ENCODE assay signal across 8 cellular contexts in the genomic region with DNA sequence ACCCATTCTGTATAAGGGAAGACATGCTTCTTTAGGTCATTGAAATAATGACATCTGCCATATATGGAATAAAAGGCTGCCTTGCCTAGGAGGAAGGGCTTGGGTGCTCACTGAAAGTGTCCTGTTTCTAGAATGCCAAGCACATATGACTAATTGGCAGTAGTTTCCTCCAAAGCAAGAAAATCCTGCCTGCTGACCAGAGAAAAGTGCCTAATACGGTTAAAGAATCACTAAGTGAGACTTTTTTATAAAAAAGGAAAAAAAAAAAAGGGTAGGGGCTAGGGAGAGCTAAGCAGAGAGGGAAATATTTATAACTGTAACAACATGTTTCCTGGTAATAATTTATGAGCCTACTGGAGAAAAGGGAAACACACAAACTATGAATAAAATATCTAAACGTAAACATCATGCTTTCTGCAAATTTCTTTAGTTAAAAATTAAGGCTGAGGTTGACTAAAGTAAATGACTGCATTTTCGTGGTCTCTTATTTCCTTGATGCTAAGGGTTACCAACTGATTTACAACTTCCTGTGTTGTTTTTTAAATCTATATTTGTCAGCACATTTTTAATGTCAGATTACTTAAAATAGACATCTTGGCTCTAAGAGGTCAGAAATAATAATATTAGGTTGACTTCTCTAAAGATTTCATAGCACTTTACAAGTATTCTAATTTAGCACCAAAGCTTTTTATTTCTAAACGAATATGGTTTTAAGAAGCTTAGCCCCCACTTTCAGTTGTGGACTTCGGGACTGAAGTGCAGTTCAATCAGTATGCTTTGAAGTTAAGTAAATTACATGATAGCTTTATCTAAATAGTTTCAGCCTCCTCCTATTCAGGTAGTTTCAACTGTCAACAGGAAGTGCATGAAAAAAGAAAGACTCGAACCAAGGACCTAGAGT.
DNase-seq lines count a peak whose midpoint lies in the region; ATAC-seq and TF ChIP-seq lines count a peak whose summit lies in the region.

No MANE protein-coding gene starts in this region.

- CTCF ChIA-PET in PC-3 (lab: Charles Lee): interaction anchor here (0.5 to 2.1 kb wide), 9 partner anchors 10 to 933 kb away, joined by 3 to 76 read pairs (median 5); partner anchors contain the start of gene ARID5B

- WGBS in esophagus squamous epithelium, 2 donors: 38 to 42% methylated on average over 6 of the region's 6 CpGs
- 59 to 60% methylated on average over 6 of the region's 6 CpGs for WGBS in testis, 2 donors

- H3K4me3 ChIP-seq in PC-3 (ENCODE audit: low read length): peak overlapping the region; percentile 12
- no peak overlapping the region for H3K4me3 ChIP-seq in esophagus squamous epithelium
- H3K4me3 ChIP-seq in testis: no peak overlapping the region

- peak overlapping the region; percentile 5 for H3K9ac ChIP-seq in PC-3 (ENCODE audit: low read length)

- H3K79me2 ChIP-seq in PC-3 (ENCODE audit: low read length): no peaks in the 10 kb centered on the region

- BruUV-seq in PC-3 (replicated peaks; lab: Mats Ljungman, UMichigan): no TSS peak

- H3K4me1 ChIP-seq in PC-3 (ENCODE audit: insufficient read depth, low read length) (peaks cover 32% of the 10 kb centered on the region), esophagus squamous epithelium (peaks cover 0 to 52% (median 17%) of the 10 kb centered on the region in 3 donors), testis (no peaks in the 10 kb centered on the region)

- H3K9me2 ChIP-seq in PC-3 (replicated peaks; ENCODE audit: low read length): no peaks in the 10 kb centered on the region

- no peaks in the 10 kb centered on the region for H3F3A ChIP-seq in PC-3 (ENCODE audit: low read length, unreplicated experiment)

- peak; percentile 82 for ATAC-seq in PC-3
- ATAC-seq in stimulated activated naive CD8-positive, alpha-beta T cell treated with anti-CD3 and anti-CD28 coated beads, Interleukin-15, Interleukin-2, amounts not matched to agents 100 U/mL and 50 U/mL, for 24 hours: peak; percentile 47
- ATAC-seq in Right ventricle myocardium superior (ENCODE audit: poor library complexity): no peak

- no peaks in the 10 kb centered on the region for H3K27me3 ChIP-seq in PC-3 (ENCODE audit: low read length)
- no peaks in the 10 kb centered on the region for H3K27me3 ChIP-seq in esophagus squamous epithelium
- no peaks in the 10 kb centered on the region for H3K27me3 ChIP-seq in testis

- H3K4me2 ChIP-seq in PC-3 (ENCODE audit: low read length): peak overlapping the region; percentile 55

- H3K36me3 ChIP-seq in PC-3 (ENCODE audit: low read depth, low read length) (no peaks in the 10 kb centered on the region), esophagus squamous epithelium (no peaks in the 10 kb centered on the region), testis (ENCODE audit: low read depth, missing control alignments) (no peaks in the 10 kb centered on the region)

- peak overlapping the region; percentile 48 for H3K27ac ChIP-seq in PC-3 (ENCODE audit: low read length)
- peak overlapping the region in 3 of 4 donors; percentile 44 to 61 (median 59) for H3K27ac ChIP-seq in esophagus squamous epithelium
- H3K27ac ChIP-seq in testis: no peak overlapping the region

- TF ChIP-seq CTCF in PC-3 (conservative IDR thresholded peaks at IDR 0.05; ENCODE audit: low read depth, low read length) (no peak), esophagus squamous epithelium (IDR thresholded peaks at IDR 0.05) (no peak), testis (IDR thresholded peaks at IDR 0.05) (no peak)

- POLR2A ChIA-PET in PC-3 (lab: Charles Lee; ENCODE audit: unreplicated experiment): interaction anchor here (0.6 kb wide), 2 partner anchors 14 to 268 kb away, joined by 4 to 5 read pairs; no protein-coding TSS in a partner anchor

- peak; percentile 20 for DNase-seq in GM04503 (ENCODE audit: low read depth)
- peak; percentile 92 for DNase-seq in HCEC 1CT
- peak; percentile 98 for DNase-seq in PC-3
- DNase-seq in esophagus squamous epithelium (lab: John Stamatoyannopoulos, UW): no peak
- DNase-seq in stimulated activated naive CD8-positive, alpha-beta T cell treated with anti-CD3 and anti-CD28 coated beads, Interleukin-15, Interleukin-2, amounts not matched to agents 100 U/mL and 50 U/mL, for 24 hours: no peak
- DNase-seq in SW 1271 (lab: John Stamatoyannopoulos, UW): no peak
- no peak for DNase-seq in Right ventricle myocardium superior
- DNase-seq in testis: no peak

- H4K20me1 ChIP-seq in PC-3 (ENCODE audit: low read length): no peaks in the 10 kb centered on the region

- TF ChIP-seq POLR2A in esophagus squamous epithelium (IDR thresholded peaks at IDR 0.05): no peak
- TF ChIP-seq POLR2A in testis (IDR thresholded peaks at IDR 0.05): no peak

- H2AFZ ChIP-seq in PC-3 (ENCODE audit: low read length): peak overlapping the region; percentile 12

- H3K9me3 ChIP-seq in PC-3 (ENCODE audit: low read length): no peaks in the 10 kb centered on the region
- H3K9me3 ChIP-seq in esophagus squamous epithelium: no peaks in the 10 kb centered on the region
- H3K9me3 ChIP-seq in testis: no peaks in the 10 kb centered on the region

- intact Hi-C loops in PC-3 (cut with micrococcal nuclease) (loop anchor here (2.0 to 10.0 kb wide), 2 partner anchors 40 to 632 kb away; no protein-coding TSS in a partner anchor), esophagus squamous epithelium (cut with DNase I) (loop anchor here (10.0 kb wide), 1 partner anchor 492 kb away; no protein-coding TSS in a partner anchor), Right ventricle myocardium superior (cut with DNase I) (loop anchor here (10.0 kb wide), 1 partner anchor 492 kb away; no protein-coding TSS in a partner anchor), testis (cut with DNase I; ENCODE audit: low total_unique reads) (no loop called here)

Comparison
In these comparisons a context has a peak if more than half of its experiments do, and no peak if none do; other contexts are left out.
1. DNase-seq: peak in GM04503 (single experiment), HCEC 1CT (single experiment) and PC-3 (single experiment); none in esophagus squamous epithelium (single experiment), stimulated activated naive CD8-positive, alpha-beta T cell treated with anti-CD3 and anti-CD28 coated beads, Interleukin-15, Interleukin-2, amounts not matched to agents 100 U/mL and 50 U/mL, for 24 hours (single experiment), SW 1271 (0 of 2), Right ventricle myocardium superior (single experiment) and testis (single experiment).
2. H3K27ac ChIP-seq: peak in PC-3 (single experiment) and esophagus squamous epithelium (3 of 4); none in testis (0 of 2).